In the genomic region with DNA sequence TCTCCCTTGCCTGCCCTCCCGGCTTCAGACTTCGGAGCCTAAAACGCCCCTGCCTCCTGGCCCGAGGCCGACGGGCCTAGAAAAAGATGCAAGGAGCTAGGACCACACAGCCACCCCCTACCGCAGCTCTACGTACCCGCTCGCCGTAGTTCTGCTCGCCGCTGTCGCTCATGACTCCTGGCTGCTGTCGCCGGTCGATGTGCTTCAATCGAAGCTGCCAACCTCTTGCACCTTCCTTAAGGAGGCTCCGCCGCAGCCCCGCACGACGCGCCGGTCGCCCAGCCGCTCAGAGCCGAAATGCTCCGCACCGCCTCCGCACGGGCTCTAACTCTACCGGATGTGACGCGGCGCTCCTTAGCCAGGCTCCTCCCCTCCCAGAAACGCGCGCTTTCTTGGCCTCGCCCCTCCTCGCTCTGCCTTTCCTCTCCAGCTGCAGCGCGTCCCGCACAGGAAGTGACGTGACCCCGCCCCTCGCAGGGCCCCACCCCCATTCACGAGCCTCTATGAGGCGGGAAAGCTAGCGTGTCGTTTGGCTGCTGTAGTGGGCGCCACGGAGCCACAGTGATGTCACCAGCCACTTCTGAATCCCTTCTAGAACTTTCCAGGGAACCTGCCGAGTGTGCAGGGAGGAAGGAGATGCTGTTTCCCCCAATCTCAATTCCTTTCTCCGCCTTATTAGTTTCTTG, we compare ENCODE assay signal across 8 cellular contexts. TPM values are rescaled to one million over a fixed set of nuclear protein-coding genes. Genes with fewer than 3 reads are reported as not detected.
DNase-seq lines count a peak whose midpoint lies in the region; ATAC-seq and TF ChIP-seq lines count a peak whose summit lies in the region.

A gene (minus strand): TSS at position 326 of the 686 bp plus-strand sequence. CDS start 154 bp downstream, at position 172.

- intact Hi-C loops in breast epithelium (cut with DNase I; ENCODE audit: low total_unique reads) = no loop called here

- peak; percentile 37 for TF ChIP-seq CTCF in VCaP (conservative IDR thresholded peaks at IDR 0.05)
- peak in 1 of 3 donors; percentile 24 for TF ChIP-seq CTCF in breast epithelium (IDR thresholded peaks at IDR 0.05)

- H3K36me3 ChIP-seq in breast epithelium = no peaks in the 10 kb centered on the region

- ATAC-seq in GM18873 (IDR thresholded peaks at IDR 0.05; ENCODE audit: low FRiP score, unreplicated experiment) (peak; percentile 91), HG03139 (IDR thresholded peaks at IDR 0.05; ENCODE audit: unreplicated experiment) (peak; percentile 90)

- DNase-seq in AG08395 (ENCODE audit: low spot score) (peak; percentile 98), NCI-H2196 treated with DMSO at 0.1 percent for 48 hours (lab: John Stamatoyannopoulos, UW; ENCODE audit: unreplicated experiment) (peak; percentile 100), breast epithelium (ENCODE audit: low spot score in 2 of 2) (peak; percentile 98 to 99)

- peak; percentile 100 for TF ChIP-seq POLR2A in breast epithelium (IDR thresholded peaks at IDR 0.05)

- H3K27me3 ChIP-seq in breast epithelium = no peaks in the 10 kb centered on the region

- H3K4me1 ChIP-seq in breast epithelium = peaks cover 0 to 14% of the 10 kb centered on the region in 2 donors

- H3K27ac ChIP-seq in VCaP (peak within 1 kb of the TSS; percentile 98), breast epithelium (peak within 1 kb of the TSS; percentile 100), skin epidermis (peak within 1 kb of the TSS; percentile 88 to 100 (median 98))

- H3K9me3 ChIP-seq in breast epithelium (no peaks in the 10 kb centered on the region), iPS-18c (ENCODE audit: control insufficient read depth, insufficient read depth, low read length) (no peaks in the 10 kb centered on the region)

- H3K4me3 ChIP-seq in breast epithelium = peak within 1 kb of the TSS; percentile 99 to 100 (median 100)
- peak within 1 kb of the TSS; percentile 99 for H3K4me3 ChIP-seq in iPS-18c (ENCODE audit: insufficient read depth, low read depth, low read length)
- H3K4me3 ChIP-seq in skin epidermis = peak within 1 kb of the TSS; percentile 66 to 99 (median 76)

RNA-seq across cellular contexts. Expression of the gene that starts here (rescaled TPM):
- total RNA-seq in breast epithelium = 100 to 1,000 TPM; 163 to 278 (median 179) TPM

Comparison
In these comparisons a context has a peak if more than half of its experiments do, and no peak if none do; other contexts are left out.
1. Peak in every context shown above with its lines: DNase-seq, ATAC-seq, H3K4me3 ChIP-seq and H3K27ac ChIP-seq.